20 cellular contexts compared by ENCODE assay signal in genomic region chr6:93859964-93860363, GRCh38.
"Had no signal": no experiment of that assay in that cellular context is flagged by ENCODE, and none has a peak within 500 bp of the region (broad histone marks: within the 10 kb centered on the region; RNA-seq: fewer than 3 reads in every experiment).

No MANE protein-coding gene starts in this region.

- H3K9me3 ChIP-seq: body of pancreas, gastroesophageal sphincter, mucosa of descending colon, ovary, upper lobe of right lung had no signal

- H3K36me3 Mint-ChIP-seq: naive B cell had no signal

- FAIRE-seq: colon, keratinocyte had no signal

- H3K27ac Mint-ChIP-seq: activated CD4-positive, alpha-beta T cell treated with anti-CD3 and anti-CD28 coated beads, Interleukin-2, amount 10 ng/mL, durations not matched to agents 7 days and 5 days; activated CD8-positive, alpha-beta T cell treated with anti-CD3 and anti-CD28 coated beads, Interleukin-2, amount 10 ng/mL, durations not matched to agents 7 days and 5 days; activated naive CD4-positive, alpha-beta T cell treated with anti-CD3 and anti-CD28 coated beads for 36 hours; activated T-cell treated with anti-CD3 and anti-CD28 coated beads, Interleukin-2, amount 50 U/mL, for 24 hours; naive B cell; T-helper 1 cell treated with Interleukin-12 subunit alpha and Interleukin-12 subunit beta and Interleukin-4 antibody, amounts not matched to agents 30 μg/mL and 1 μg/mL, for 36 hours had no signal

- H3K27me3 ChIP-seq: body of pancreas, dorsolateral prefrontal cortex, gastroesophageal sphincter, heart right ventricle, ovary, spleen, upper lobe of right lung had no signal

- H3K4me3 ChIP-seq: body of pancreas, dorsolateral prefrontal cortex, gastroesophageal sphincter, heart right ventricle, mucosa of descending colon, ovary, spleen, upper lobe of right lung had no signal

- DNase-seq: activated CD4-positive, alpha-beta T cell treated with anti-CD3 and anti-CD28 coated beads, Interleukin-2, amount 10 ng/mL, durations not matched to agents 7 days and 5 days; activated CD8-positive, alpha-beta T cell treated with anti-CD3 and anti-CD28 coated beads, Interleukin-2, amount 10 ng/mL, durations not matched to agents 7 days and 5 days; activated naive CD4-positive, alpha-beta T cell treated with anti-CD3 and anti-CD28 coated beads for 36 hours; activated T-cell treated with anti-CD3 and anti-CD28 coated beads, Interleukin-2, amount 50 U/mL, for 24 hours; body of pancreas; caudate nucleus; dorsolateral prefrontal cortex; mammary epithelial cell; mucosa of descending colon; naive B cell; ovary; spleen; stimulated activated CD4-positive, alpha-beta T cell treated with anti-CD3 and anti-CD28 coated beads, Interleukin-4, amount 100 ng/mL, for 4 hours; stimulated activated naive CD4-positive, alpha-beta T cell; upper lobe of right lung had no signal

- H3K27ac ChIP-seq: body of pancreas, dorsolateral prefrontal cortex, gastroesophageal sphincter, heart right ventricle, ovary, spleen, upper lobe of right lung had no signal

- H3K36me3 ChIP-seq: gastroesophageal sphincter, heart right ventricle, ovary, spleen, upper lobe of right lung had no signal

- H3K27me3 Mint-ChIP-seq: activated CD4-positive, alpha-beta T cell treated with anti-CD3 and anti-CD28 coated beads, Interleukin-2, amount 10 ng/mL, durations not matched to agents 7 days and 5 days; activated T-cell treated with anti-CD3 and anti-CD28 coated beads, Interleukin-2, amount 50 U/mL, for 24 hours; naive B cell had no signal

- H3K4me3 Mint-ChIP-seq: activated CD4-positive, alpha-beta T cell treated with anti-CD3 and anti-CD28 coated beads, Interleukin-2, amount 10 ng/mL, durations not matched to agents 7 days and 5 days; activated CD8-positive, alpha-beta T cell treated with anti-CD3 and anti-CD28 coated beads, Interleukin-2, amount 10 ng/mL, durations not matched to agents 7 days and 5 days; activated naive CD4-positive, alpha-beta T cell treated with anti-CD3 and anti-CD28 coated beads for 36 hours; activated T-cell treated with anti-CD3 and anti-CD28 coated beads, Interleukin-2, amount 50 U/mL, for 24 hours; naive B cell; T-helper 1 cell treated with Interleukin-12 subunit alpha and Interleukin-12 subunit beta and Interleukin-4 antibody, amounts not matched to agents 30 μg/mL and 1 μg/mL, for 36 hours had no signal

- H3K4me1 Mint-ChIP-seq: activated CD4-positive, alpha-beta T cell treated with anti-CD3 and anti-CD28 coated beads, Interleukin-2, amount 10 ng/mL, durations not matched to agents 7 days and 5 days; naive B cell had no signal

- H3K4me1 ChIP-seq: body of pancreas, gastroesophageal sphincter, heart right ventricle, spleen, upper lobe of right lung had no signal
